22 cellular contexts compared by ENCODE assay signal in genomic region chr6:166582258-166582657, GRCh38.
"Had no signal": no experiment of that assay in that cellular context is flagged by ENCODE, and none has a peak within 500 bp of the region (broad histone marks: within the 10 kb centered on the region; RNA-seq: fewer than 3 reads in every experiment).

No MANE protein-coding gene starts in this region.

- DNase-seq: activated CD4-positive, alpha-beta T cell treated with anti-CD3 and anti-CD28 coated beads for 4 hours; activated CD8-positive, alpha-beta T cell treated with anti-CD3 and anti-CD28 coated beads for 36 hours; activated gamma-delta T cell treated with Interleukin-2 at 50 U/mL for 16 hours; activated T-cell treated with anti-CD3 and anti-CD28 coated beads, Interleukin-2, amount 50 U/mL, for 72 hours; amniotic stem cell; cerebellar nuclear complex; effector memory CD4-positive, alpha-beta T cell; hippocampal formation; left ventricle myocardium inferior; natural killer cell; nucleus accumbens; posterior cingulate gyrus; retina; stimulated activated CD4-positive, alpha-beta T cell treated with anti-CD3 and anti-CD28 coated beads, Interleukin-15, amount 100 ng/mL, for 24 hours; stimulated activated CD4-positive, alpha-beta T cell treated with anti-CD3 and anti-CD28 coated beads, Interleukin-4, amount 100 ng/mL, for 1 hour; stimulated activated naive B cell treated with anti-CD40 and anti-IgM and Interleukin-4, amounts not matched to agents 10 μg/mL and 1 μg/mL and 100 μg/mL, for 72 hours; tibial artery; uterus had no signal

- H3K9me3 Mint-ChIP-seq: activated CD8-positive, alpha-beta T cell treated with anti-CD3 and anti-CD28 coated beads for 36 hours; natural killer cell; stimulated activated naive B cell treated with anti-CD40 and anti-IgM and Interleukin-4, amounts not matched to agents 10 μg/mL and 1 μg/mL and 100 μg/mL, for 72 hours; T-helper 1 cell treated with Interleukin-12 subunit alpha and Interleukin-12 subunit beta and Interleukin-4 antibody, amounts not matched to agents 30 μg/mL and 1 μg/mL, for 36 hours had no signal

- H3K36me3 Mint-ChIP-seq: natural killer cell had no signal

- H3K9me3 ChIP-seq: left ventricle myocardium inferior, tibial artery, uterus had no signal

- H3K27me3 ChIP-seq: tibial artery, uterus had no signal

- H3K27ac ChIP-seq: left ventricle myocardium inferior, skin epidermis, tibial artery, uterus had no signal

- ATAC-seq: activated CD8-positive, alpha-beta T cell treated with anti-CD3 and anti-CD28 coated beads for 36 hours; activated T-cell treated with anti-CD3 and anti-CD28 coated beads, Interleukin-2, amount 50 U/mL, for 72 hours; natural killer cell; stimulated activated naive B cell treated with anti-CD40 and anti-IgM and Interleukin-4, amounts not matched to agents 10 μg/mL and 1 μg/mL and 100 μg/mL, for 72 hours; WTC11 had no signal

- H3K27ac Mint-ChIP-seq: activated CD8-positive, alpha-beta T cell treated with anti-CD3 and anti-CD28 coated beads for 36 hours; activated naive CD8-positive, alpha-beta T cell; activated T-cell treated with anti-CD3 and anti-CD28 coated beads, Interleukin-2, amount 50 U/mL, for 72 hours; natural killer cell; stimulated activated naive B cell treated with anti-CD40 and anti-IgM and Interleukin-4, amounts not matched to agents 10 μg/mL and 1 μg/mL and 100 μg/mL, for 72 hours; T-helper 1 cell treated with Interleukin-12 subunit alpha and Interleukin-12 subunit beta and Interleukin-4 antibody, amounts not matched to agents 30 μg/mL and 1 μg/mL, for 36 hours; WTC11 had no signal

- H3K27me3 Mint-ChIP-seq: activated CD8-positive, alpha-beta T cell treated with anti-CD3 and anti-CD28 coated beads for 36 hours; activated naive CD8-positive, alpha-beta T cell; stimulated activated naive B cell treated with anti-CD40 and anti-IgM and Interleukin-4, amounts not matched to agents 10 μg/mL and 1 μg/mL and 100 μg/mL, for 72 hours had no signal

- H3K4me1 ChIP-seq: tibial artery, uterus had no signal

- H3K4me3 ChIP-seq: left ventricle myocardium inferior, skin epidermis, tibial artery, uterus had no signal

- H3K4me3 Mint-ChIP-seq: activated CD8-positive, alpha-beta T cell treated with anti-CD3 and anti-CD28 coated beads for 36 hours; activated naive CD8-positive, alpha-beta T cell; activated T-cell treated with anti-CD3 and anti-CD28 coated beads, Interleukin-2, amount 50 U/mL, for 72 hours; natural killer cell; stimulated activated naive B cell treated with anti-CD40 and anti-IgM and Interleukin-4, amounts not matched to agents 10 μg/mL and 1 μg/mL and 100 μg/mL, for 72 hours; T-helper 1 cell treated with Interleukin-12 subunit alpha and Interleukin-12 subunit beta and Interleukin-4 antibody, amounts not matched to agents 30 μg/mL and 1 μg/mL, for 36 hours; WTC11 had no signal

- H3K36me3 ChIP-seq: tibial artery, uterus had no signal
